ENCODE assay signal across 7 cellular contexts in the genomic region with DNA sequence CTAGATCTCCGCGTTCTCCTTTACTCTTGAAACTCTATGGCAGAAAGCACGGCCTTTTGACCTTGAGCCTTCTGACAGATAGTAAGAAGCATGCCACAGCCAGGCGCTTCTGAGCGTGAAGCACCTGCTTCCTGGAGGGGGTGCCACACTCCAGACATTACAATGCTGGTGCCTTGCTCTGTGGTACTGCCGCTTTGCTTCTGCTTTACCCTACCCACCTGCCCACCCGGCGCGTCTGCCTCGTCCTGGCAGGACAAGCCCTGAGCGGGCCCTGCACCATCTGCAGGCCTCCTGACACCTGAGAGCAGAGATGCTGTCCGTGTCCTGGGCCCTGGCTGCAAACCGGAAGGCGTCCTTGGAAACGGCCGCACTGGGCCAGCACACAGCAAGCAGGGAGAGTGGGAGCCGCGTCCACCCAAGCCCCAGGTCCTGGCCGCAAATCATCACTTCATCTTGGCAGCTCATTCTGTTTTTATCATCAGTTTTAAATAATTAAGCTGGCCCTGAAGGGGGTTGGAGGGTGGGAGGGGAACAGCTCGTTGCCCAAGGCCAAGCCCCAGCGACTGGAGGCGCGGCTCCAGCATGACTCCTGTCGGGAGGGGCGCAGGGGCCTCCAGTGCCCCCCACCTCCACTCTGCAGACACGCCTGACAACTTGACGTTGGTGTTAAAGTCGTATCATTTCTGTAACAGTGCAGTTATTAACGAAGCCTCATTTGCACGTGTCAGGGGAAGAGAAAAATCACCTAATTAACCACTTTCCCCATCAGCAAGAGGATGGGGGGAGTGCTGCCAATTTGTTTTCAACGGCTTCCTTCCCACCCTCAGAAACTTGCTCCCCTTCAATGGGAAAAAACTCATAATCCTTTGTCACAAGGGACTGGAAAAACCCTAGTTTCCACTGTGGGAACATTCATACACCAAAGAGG.
A peak's percentile ranks its signal among the peaks of the same experiment; 100 is the strongest.
DNase-seq lines count a peak whose midpoint lies in the region; ATAC-seq and TF ChIP-seq lines count a peak whose summit lies in the region.

No MANE protein-coding gene starts in this region.

- H3K36me3 ChIP-seq in OCI-LY1 (ENCODE audit: insufficient read depth, low read length), result no peaks in the 10 kb centered on the region

- H3F3A ChIP-seq in OCI-LY1 (ENCODE audit: insufficient read depth, low read length), result no peaks in the 10 kb centered on the region

- H3K27ac Mint-ChIP-seq in mesothelial cell of epicardium, result peak overlapping the region; percentile 26

- no peaks in the 10 kb centered on the region for H3K27me3 ChIP-seq in OCI-LY1 (ENCODE audit: insufficient read depth, low read length)

- peaks cover 55% of the 10 kb centered on the region for H3K4me1 ChIP-seq in OCI-LY1 (ENCODE audit: insufficient read depth, low read length, severe bottlenecking)

- peaks cover 63% of the 10 kb centered on the region for H3K4me1 Mint-ChIP-seq in mesothelial cell of epicardium

- no peak overlapping the region for H3K4me3 Mint-ChIP-seq in mesothelial cell of epicardium

- no peaks in the 10 kb centered on the region for H3K79me2 ChIP-seq in OCI-LY1 (ENCODE audit: insufficient read depth, low read length)

- no peaks in the 10 kb centered on the region for H4K20me1 ChIP-seq in OCI-LY1 (ENCODE audit: insufficient read depth, low read length)

- peak overlapping the region; percentile 95 for H3K27ac ChIP-seq in OCI-LY1 (ENCODE audit: low read depth, low read length, poor library complexity, severe bottlenecking)

- DNase-seq in mesothelial cell of epicardium (ENCODE audit: low spot score in 2 of 2, unreplicated experiment in 2 of 2), result no peak
- no peak for DNase-seq in ecto neural progenitor cell (ENCODE audit: low spot score)
- DNase-seq in DMS 273 (lab: John Stamatoyannopoulos, UW; ENCODE audit: unreplicated experiment), result no peak
- no peak for DNase-seq in kidney glomerular epithelial cell (lab: John Stamatoyannopoulos, UW)

- no peaks in the 10 kb centered on the region for H3K9me2 ChIP-seq in OCI-LY1 (ENCODE audit: low read depth, low read length)

- no peaks in the 10 kb centered on the region for H3K36me3 Mint-ChIP-seq in mesothelial cell of epicardium

- ATAC-seq in GM19468 (IDR thresholded peaks at IDR 0.05; ENCODE audit: extremely low read depth, unreplicated experiment), result peak; percentile 45

- peak overlapping the region; percentile 51 for H3K4me2 ChIP-seq in OCI-LY1 (ENCODE audit: low read length)

- peak overlapping the region; percentile 31 for H3K4me3 ChIP-seq in OCI-LY1 (ENCODE audit: low read depth, low read length, poor library complexity, severe bottlenecking)

- H3K9me3 Mint-ChIP-seq in mesothelial cell of epicardium, result no peaks in the 10 kb centered on the region

- no peaks in the 10 kb centered on the region for H3K27me3 Mint-ChIP-seq in mesothelial cell of epicardium (ENCODE audit: low read depth)

- no peak overlapping the region for H2AFZ ChIP-seq in OCI-LY1 (ENCODE audit: low read length)

- H3K9ac ChIP-seq in OCI-LY1 (ENCODE audit: low read length), result peak overlapping the region; percentile 67

- TF ChIP-seq CTCF in GM12874 (IDR thresholded peaks at IDR 0.05; ENCODE audit: insufficient read depth, low read depth, low read length), result peak; percentile 25; the same call in 1 of the 2 replicates
- TF ChIP-seq CTCF in OCI-LY1 (IDR thresholded peaks at IDR 0.05; ENCODE audit: low read length), result peak; percentile 65
- TF ChIP-seq CTCF in mesothelial cell of epicardium (IDR thresholded peaks at IDR 0.05; ENCODE audit: unreplicated experiment), result no peak

- H3K9me3 ChIP-seq in OCI-LY1 (ENCODE audit: low read length), result no peaks in the 10 kb centered on the region
